Comparison of ENCODE assay signal across 9 cellular contexts in the genomic region with DNA sequence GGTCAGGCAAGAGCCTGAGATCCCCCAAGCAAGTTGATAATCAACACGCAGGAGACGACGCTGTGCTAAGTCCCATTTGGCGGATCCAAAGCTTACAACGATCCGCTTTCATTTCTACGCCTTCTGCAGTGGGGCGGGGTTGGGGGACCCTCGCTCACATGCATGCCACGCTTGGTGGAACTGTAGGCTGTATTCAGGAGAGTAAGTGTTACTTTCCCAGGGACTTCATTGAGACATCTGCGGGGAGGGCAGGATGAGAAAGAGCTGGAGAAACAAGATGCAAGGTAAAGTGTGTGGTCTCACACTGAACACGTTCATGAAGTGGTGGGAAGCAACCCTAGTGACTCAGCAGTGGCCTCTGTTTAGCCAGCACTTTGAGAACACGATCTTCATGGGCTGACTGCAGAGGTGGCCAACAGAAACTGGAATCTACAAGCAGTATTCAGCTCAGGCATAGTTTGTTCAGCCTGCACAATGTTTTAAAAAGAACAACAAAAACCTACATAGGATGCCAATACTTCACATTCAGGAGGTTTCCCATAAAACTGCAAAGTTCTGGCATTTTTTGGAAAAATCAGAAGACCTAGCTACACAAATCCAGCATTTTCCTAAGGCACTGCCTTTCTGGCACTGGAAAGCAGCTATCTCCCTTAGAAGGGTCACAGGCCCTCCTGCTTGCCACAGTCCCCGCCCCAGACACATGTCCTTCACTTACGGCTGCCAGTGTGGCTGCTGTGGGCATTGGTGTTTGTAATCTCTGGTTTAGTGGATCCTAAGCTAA.
DNase-seq lines count a peak whose midpoint lies in the region; ATAC-seq and TF ChIP-seq lines count a peak whose summit lies in the region.
"Had no signal": no experiment of that assay in that cellular context is flagged by ENCODE, and none has a peak within 500 bp of the region (broad histone marks: within the 10 kb centered on the region; RNA-seq: fewer than 3 reads in every experiment).

No MANE protein-coding gene starts in this region.

- no peaks in the 10 kb centered on the region for H3K9me3 Mint-ChIP-seq in activated CD8-positive, alpha-beta memory T cell treated with anti-CD3 and anti-CD28 coated beads, Interleukin-2, amount 10 ng/mL, durations not matched to agents 7 days and 5 days (ENCODE audit: low read depth)
- H3K9me3 Mint-ChIP-seq in activated T-cell treated with anti-CD3 and anti-CD28 coated beads, Interleukin-2, amount 50 U/mL, for 72 hours: no peaks in the 10 kb centered on the region
- no peaks in the 10 kb centered on the region for H3K9me3 Mint-ChIP-seq in immature natural killer cell

- TF ChIP-seq CTCF in GM10266 (IDR thresholded peaks at IDR 0.05; ENCODE audit: control insufficient read depth, insufficient read depth, low read depth, missing control alignments): no peak

- ATAC-seq in activated CD8-positive, alpha-beta memory T cell treated with anti-CD3 and anti-CD28 coated beads, Interleukin-2, amount 10 ng/mL, durations not matched to agents 7 days and 5 days: peak; percentile 28
- peak; percentile 53 to 74 for ATAC-seq in activated T-cell treated with anti-CD3 and anti-CD28 coated beads, Interleukin-2, amount 50 U/mL, for 72 hours (replicated peaks in 1 of 2)
- ATAC-seq in HG02840 (IDR thresholded peaks at IDR 0.05; ENCODE audit: low FRiP score, unreplicated experiment): no peak

- H3K4me3 Mint-ChIP-seq in activated CD8-positive, alpha-beta memory T cell treated with anti-CD3 and anti-CD28 coated beads, Interleukin-2, amount 10 ng/mL, durations not matched to agents 7 days and 5 days: peak overlapping the region; percentile 85
- peak overlapping the region; percentile 87 to 92 for H3K4me3 Mint-ChIP-seq in activated T-cell treated with anti-CD3 and anti-CD28 coated beads, Interleukin-2, amount 50 U/mL, for 72 hours
- H3K4me3 Mint-ChIP-seq in immature natural killer cell: peak overlapping the region; percentile 90 to 97 (median 92)

- H3K36me3 Mint-ChIP-seq in activated CD8-positive, alpha-beta memory T cell treated with anti-CD3 and anti-CD28 coated beads, Interleukin-2, amount 10 ng/mL, durations not matched to agents 7 days and 5 days: peaks cover 17% of the 10 kb centered on the region
- H3K36me3 Mint-ChIP-seq in activated T-cell treated with anti-CD3 and anti-CD28 coated beads, Interleukin-2, amount 50 U/mL, for 72 hours (ENCODE audit: insufficient read depth in 2 of 2): peaks cover 2 to 7% of the 10 kb centered on the region in 2 donors
- peaks cover 0 to 3% (median 0%) of the 10 kb centered on the region in 3 donors for H3K36me3 Mint-ChIP-seq in immature natural killer cell

- CTCF ChIA-PET in activated CD8-positive, alpha-beta memory T cell treated with anti-CD3 and anti-CD28 coated beads, Interleukin-2, amount 10 ng/mL, durations not matched to agents 7 days and 5 days (lab: Charles Lee): interaction anchor here (0.9 to 7.1 kb wide), 9 partner anchors 11 to 97 kb away, joined by 3 to 52 read pairs (median 7); no protein-coding TSS in a partner anchor

- DNase-seq in activated CD8-positive, alpha-beta memory T cell treated with anti-CD3 and anti-CD28 coated beads, Interleukin-2, amount 10 ng/mL, durations not matched to agents 7 days and 5 days: peak; percentile 67
- no peak for DNase-seq in activated CD8-positive, alpha-beta memory T cell treated with anti-CD3 and anti-CD28 coated beads, Interleukin-2, amount 50 U/mL, for 48 hours
- peak; percentile 40 to 45 for DNase-seq in activated T-cell treated with anti-CD3 and anti-CD28 coated beads, Interleukin-2, amount 50 U/mL, for 72 hours
- peak; percentile 55 to 64 (median 57) for DNase-seq in immature natural killer cell
- DNase-seq in superior temporal gyrus (ENCODE audit: extremely low spot score): peak; percentile 24
- DNase-seq in cerebellum (ENCODE audit: low spot score): no peak
- no peak for DNase-seq in GM10266 (ENCODE audit: extremely low spot score)
- DNase-seq: T1000 had no signal

- H3K27ac Mint-ChIP-seq in activated CD8-positive, alpha-beta memory T cell treated with anti-CD3 and anti-CD28 coated beads, Interleukin-2, amount 10 ng/mL, durations not matched to agents 7 days and 5 days: peak overlapping the region; percentile 100
- H3K27ac Mint-ChIP-seq in activated T-cell treated with anti-CD3 and anti-CD28 coated beads, Interleukin-2, amount 50 U/mL, for 72 hours: peak overlapping the region; percentile 91
- H3K27ac Mint-ChIP-seq in immature natural killer cell: peak overlapping the region; percentile 99 to 100 (median 99)

- H3K4me1 Mint-ChIP-seq in activated CD8-positive, alpha-beta memory T cell treated with anti-CD3 and anti-CD28 coated beads, Interleukin-2, amount 10 ng/mL, durations not matched to agents 7 days and 5 days: peaks cover 79% of the 10 kb centered on the region
- peaks cover 86% of the 10 kb centered on the region for H3K4me1 Mint-ChIP-seq in activated T-cell treated with anti-CD3 and anti-CD28 coated beads, Interleukin-2, amount 50 U/mL, for 72 hours (ENCODE audit: low read depth)
- peaks cover 96 to 99% of the 10 kb centered on the region in 2 donors for H3K4me1 Mint-ChIP-seq in immature natural killer cell

- H3K27me3 Mint-ChIP-seq in activated CD8-positive, alpha-beta memory T cell treated with anti-CD3 and anti-CD28 coated beads, Interleukin-2, amount 10 ng/mL, durations not matched to agents 7 days and 5 days: no peaks in the 10 kb centered on the region
- no peaks in the 10 kb centered on the region for H3K27me3 Mint-ChIP-seq in activated T-cell treated with anti-CD3 and anti-CD28 coated beads, Interleukin-2, amount 50 U/mL, for 72 hours (ENCODE audit: low read depth)
- peaks cover 14 to 33% (median 18%) of the 10 kb centered on the region in 3 donors for H3K27me3 Mint-ChIP-seq in immature natural killer cell (ENCODE audit: low read depth in 3 of 3)

Comparison
In these comparisons a context has a peak if more than half of its experiments do, and no peak if none do; other contexts are left out.
1. DNase-seq: peak in activated CD8-positive, alpha-beta memory T cell treated with anti-CD3 and anti-CD28 coated beads, Interleukin-2, amount 10 ng/mL, durations not matched to agents 7 days and 5 days (single experiment), activated T-cell treated with anti-CD3 and anti-CD28 coated beads, Interleukin-2, amount 50 U/mL, for 72 hours (2 of 2), immature natural killer cell (3 of 3) and superior temporal gyrus (single experiment); none in activated CD8-positive, alpha-beta memory T cell treated with anti-CD3 and anti-CD28 coated beads, Interleukin-2, amount 50 U/mL, for 48 hours (single experiment), cerebellum (single experiment) and GM10266 (single experiment).
2. Peak in every context shown above with its lines, with median percentiles within 50 percentile points of each other: H3K27ac Mint-ChIP-seq and H3K4me3 Mint-ChIP-seq.